ENCODE assay signal across 1 cellular context in genomic region chr16:13892301-13892700, GRCh38.
TF ChIP-seq lines count a peak whose summit lies in the region.

No MANE protein-coding gene starts in this region.

TF ChIP-seq in HepG2, 621 proteins besides CTCF, POLR2A, EP300 and RAD21:
- TF ChIP-seq ZBTB20 (CRISPR knock-in tag; IDR thresholded peaks at IDR 0.05; ENCODE audit: borderline replicate concordance, low read depth) (no peak), CEBPB (IDR thresholded peaks at IDR 0.05; ENCODE audit: borderline replicate concordance, low read depth, low read length) (peak; percentile 31; the same call in 1 of the 2 replicates), KDM3A (CRISPR knock-in tag; IDR thresholded peaks at IDR 0.05; ENCODE audit: low read depth) (no peak), ISL2 (CRISPR knock-in tag; IDR thresholded peaks at IDR 0.05) (no peak), ATF7 (IDR thresholded peaks at IDR 0.05) (0 out of 2 replicates have a peak, but pooled peaks have one; percentile 14), ATF7 (CRISPR knock-in tag; IDR thresholded peaks at IDR 0.05) (no peak)
TF ChIP-seq in HepG2: peak in this region for 2.
